In the genomic region with DNA sequence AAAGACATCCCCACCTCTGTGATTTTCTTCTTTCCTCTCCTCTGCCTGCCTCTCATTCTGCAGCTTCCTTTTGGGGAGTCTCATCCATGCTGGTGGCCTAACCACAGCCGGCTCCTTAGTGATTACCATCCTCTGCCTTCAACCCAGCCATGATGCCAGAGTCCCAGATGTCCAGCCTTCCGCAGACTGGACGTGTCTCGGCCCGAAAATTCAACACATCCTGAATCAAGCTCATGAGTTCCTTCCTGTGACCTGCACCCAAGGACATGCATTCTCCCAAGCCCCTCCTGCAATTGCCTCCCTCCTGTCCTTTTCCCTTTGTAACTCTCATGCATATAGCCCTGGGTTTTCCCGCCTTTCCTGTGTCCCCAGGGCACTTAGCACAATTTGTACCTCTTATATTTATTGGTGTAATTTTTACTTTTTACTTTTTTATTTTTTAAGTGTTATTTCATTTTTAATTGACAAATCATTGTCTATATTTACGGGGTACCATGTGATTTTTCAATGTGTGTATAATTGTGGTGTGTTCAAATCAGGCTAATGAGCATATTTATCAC, we compare ENCODE assay signal across 17 cellular contexts. TPM values are rescaled to one million over a fixed set of nuclear protein-coding genes. Genes with fewer than 3 reads are reported as not detected.
DNase-seq lines count a peak whose midpoint lies in the region; ATAC-seq and TF ChIP-seq lines count a peak whose summit lies in the region.
"Had no signal": no experiment of that assay in that cellular context is flagged by ENCODE, and none has a peak within 500 bp of the region (broad histone marks: within the 10 kb centered on the region; RNA-seq: fewer than 3 reads in every experiment).

No MANE protein-coding gene starts in this region.

- no peaks in the 10 kb centered on the region for H3K36me3 ChIP-seq in HUES48 (ENCODE audit: control insufficient read depth, insufficient read depth, low read length)
- H3K36me3 ChIP-seq in ovary: no peaks in the 10 kb centered on the region
- H3K36me3 ChIP-seq: colonic mucosa had no signal

- no peak overlapping the region for H3K27ac Mint-ChIP-seq in CD4-positive, alpha-beta T cell
- H3K27ac Mint-ChIP-seq in endothelial cell (ENCODE audit: unreplicated experiment): no peak overlapping the region
- H3K27ac Mint-ChIP-seq in neural crest cell (ENCODE audit: unreplicated experiment): no peak overlapping the region

- no peaks in the 10 kb centered on the region for H3K9me3 ChIP-seq in CD4-positive, alpha-beta T cell (ENCODE audit: control insufficient read depth, low read length)
- peaks cover 3% of the 10 kb centered on the region; the same call in 1 of the 2 replicates for H3K9me3 ChIP-seq in HUES48 (ENCODE audit: control insufficient read depth, insufficient read depth, low read length)
- no peaks in the 10 kb centered on the region for H3K9me3 ChIP-seq in ovary
- H3K9me3 ChIP-seq: colonic mucosa had no signal

- no peak for TF ChIP-seq EP300 in ovary (IDR thresholded peaks at IDR 0.05)

- no peak for DNase-seq in CD4-positive, alpha-beta T cell
- no peak for DNase-seq in endothelial cell (ENCODE audit: low spot score)
- no peak for DNase-seq in neural crest cell (ENCODE audit: low read depth, low spot score)
- no peak for DNase-seq in ovary
- DNase-seq in Ammon's horn (ENCODE audit: low spot score): no peak
- no peak for DNase-seq in NCI-H526 (lab: John Stamatoyannopoulos, UW)
- DNase-seq: activated CD4-positive, alpha-beta T cell treated with anti-CD3 and anti-CD28 coated beads for 1 hour; colonic mucosa; DMS153; NCI-H1417 treated with DMSO at 0.1 percent for 48 hours; NCI-H226; NK-92 treated with Interleukin-12 subunit alpha and Interleukin-12 subunit beta, amount 100 ng/mL, for 24 hours had no signal

- no peak overlapping the region for H3K9ac ChIP-seq in HUES48 (ENCODE audit: low read depth, low read length)

- H3K36me3 Mint-ChIP-seq in CD4-positive, alpha-beta T cell (ENCODE audit: low read depth): no peaks in the 10 kb centered on the region
- peaks cover 9% of the 10 kb centered on the region for H3K36me3 Mint-ChIP-seq in endothelial cell (ENCODE audit: low read depth, unreplicated experiment)
- H3K36me3 Mint-ChIP-seq in neural crest cell (ENCODE audit: low read depth): no peaks in the 10 kb centered on the region

- no peak for ATAC-seq in CD4-positive, alpha-beta T cell (ENCODE audit: poor library complexity)
- ATAC-seq in HG02571 (IDR thresholded peaks at IDR 0.05; ENCODE audit: unreplicated experiment): no peak

- 71 to 91% (median 82%) methylated on average over 7 of the region's 7 CpGs for WGBS in ovary, 3 donors

- no peak for TF ChIP-seq POLR2A in ovary (IDR thresholded peaks at IDR 0.05)

- H3K4me3 ChIP-seq in HUES48 (ENCODE audit: low read depth, low read length) (peak overlapping the region; percentile 60), ovary (no peak overlapping the region)
- H3K4me3 ChIP-seq: colonic mucosa had no signal

- H3K4me1 Mint-ChIP-seq in CD4-positive, alpha-beta T cell (ENCODE audit: low read depth): peaks cover 14% of the 10 kb centered on the region
- H3K4me1 Mint-ChIP-seq in endothelial cell (ENCODE audit: unreplicated experiment) (peaks cover 17% of the 10 kb centered on the region), neural crest cell (peaks cover 19% of the 10 kb centered on the region)

- intact Hi-C loops in CD4-positive, alpha-beta T cell (cut with DNase I, micrococcal nuclease): no loop called here
- intact Hi-C loops in ovary (cut with DNase I): loop anchor here in 1 of 4 donors (5.0 kb wide), 1 partner anchor 43 kb away; a partner anchor contains a TSS

- CTCF ChIA-PET in CD4-positive, alpha-beta T cell (lab: Charles Lee): no interaction called here

- H3K27me3 ChIP-seq in CD4-positive, alpha-beta T cell (ENCODE audit: control insufficient read depth, insufficient read depth, low read length): peaks cover 36% of the 10 kb centered on the region
- peaks cover 33% of the 10 kb centered on the region for H3K27me3 ChIP-seq in HUES48 (ENCODE audit: control insufficient read depth, insufficient read depth, low read length)
- no peaks in the 10 kb centered on the region for H3K27me3 ChIP-seq in ovary

- peaks cover 10% of the 10 kb centered on the region for H3K4me1 ChIP-seq in HUES48 (ENCODE audit: control insufficient read depth, insufficient read depth, low read length)
- H3K4me1 ChIP-seq in ovary (ENCODE audit: insufficient read depth): peaks cover 21% of the 10 kb centered on the region
- H3K4me1 ChIP-seq: colonic mucosa had no signal

- no peak overlapping the region for H3K27ac ChIP-seq in CD4-positive, alpha-beta T cell (ENCODE audit: low read depth, low read length)
- H3K27ac ChIP-seq in HUES48 (ENCODE audit: low read depth, low read length) (no peak overlapping the region), ovary (no peak overlapping the region)
- H3K27ac ChIP-seq: colonic mucosa, epithelial cell of prostate had no signal

- no peaks in the 10 kb centered on the region for H3K9me3 Mint-ChIP-seq in CD4-positive, alpha-beta T cell
- peaks cover 4% of the 10 kb centered on the region for H3K9me3 Mint-ChIP-seq in endothelial cell (ENCODE audit: unreplicated experiment)
- peaks cover 10% of the 10 kb centered on the region for H3K9me3 Mint-ChIP-seq in neural crest cell

- peak overlapping the region; percentile 10 for H3K4me3 Mint-ChIP-seq in CD4-positive, alpha-beta T cell
- peak overlapping the region; percentile 89 for H3K4me3 Mint-ChIP-seq in endothelial cell (ENCODE audit: unreplicated experiment)
- peak overlapping the region; percentile 83 for H3K4me3 Mint-ChIP-seq in neural crest cell

- peaks cover 87% of the 10 kb centered on the region for H3K27me3 Mint-ChIP-seq in CD4-positive, alpha-beta T cell
- H3K27me3 Mint-ChIP-seq in endothelial cell (ENCODE audit: unreplicated experiment) (peaks cover 19% of the 10 kb centered on the region), neural crest cell (ENCODE audit: low read depth) (peaks cover 78% of the 10 kb centered on the region)

- POLR2A ChIA-PET in CD4-positive, alpha-beta T cell (lab: Charles Lee): no interaction called here

- TF ChIP-seq CTCF in CD4-positive, alpha-beta T cell (IDR thresholded peaks at IDR 0.05): no peak
- no peak for TF ChIP-seq CTCF in endothelial cell (IDR thresholded peaks at IDR 0.05; ENCODE audit: unreplicated experiment)
- no peak for TF ChIP-seq CTCF in neural crest cell (conservative IDR thresholded peaks at IDR 0.05)
- no peak for TF ChIP-seq CTCF in ovary (IDR thresholded peaks at IDR 0.05)

RNA-seq across cellular contexts. Expression of a gene that starts 1.2 kb away (rescaled TPM):
- total RNA-seq in CD4-positive, alpha-beta T cell: not detected
- total RNA-seq in endothelial cell (ENCODE audit: unreplicated experiment) (1.3 TPM), neural crest cell (0.43 and 0.54 TPM in 2 replicates), ovary (1 to 10 TPM in 5 of 7 donors, under 1 TPM in 2; 0.57 to 2.6 (median 1.5) TPM)
- under 1 TPM; 0.45 to 0.94 TPM for polyA plus RNA-seq in ovary
- total RNA-seq: LHCN-M2; T-helper 2 cell treated with Interferon-gamma antibody and Interleukin-4, amounts not matched to agents 100 ng/mL and 5 ng/mL, for 36 hours had no signal

RNA-seq across cellular contexts. Expression of a gene that starts 41.5 kb away (rescaled TPM):
- total RNA-seq in CD4-positive, alpha-beta T cell: 10 to 100 TPM; 24.9 to 26.2 TPM
- total RNA-seq in endothelial cell (ENCODE audit: unreplicated experiment): 0.38 TPM
- total RNA-seq in neural crest cell: not detected in 2 replicates
- 100 to 1,000 TPM in 2 of 7 donors, 10 to 100 TPM in 5; 33.3 to 111 (median 64.8) TPM for total RNA-seq in ovary
- polyA plus RNA-seq in ovary: 100 to 1,000 TPM in 1 of 2 donors, 10 to 100 TPM in 1; 81.4 to 105 TPM

Comparison
In these comparisons a context has a peak if more than half of its experiments do, and no peak if none do; other contexts are left out.
1. H3K4me3 Mint-ChIP-seq: peak in every context shown above with its lines; median percentile 89 in endothelial cell; 83 in neural crest cell; 10 in CD4-positive, alpha-beta T cell.
2. RNA of a gene that starts 41.5 kb away (total RNA-seq): 33.3 to 111 TPM in ovary and 24.9 to 26.2 TPM in CD4-positive, alpha-beta T cell; 0.38 TPM in endothelial cell (single experiment) and not detected in neural crest cell; every median in the first group is over 10 times any median in the second.